Comparison of ENCODE assay signal across 1 cellular context in the genomic region with DNA sequence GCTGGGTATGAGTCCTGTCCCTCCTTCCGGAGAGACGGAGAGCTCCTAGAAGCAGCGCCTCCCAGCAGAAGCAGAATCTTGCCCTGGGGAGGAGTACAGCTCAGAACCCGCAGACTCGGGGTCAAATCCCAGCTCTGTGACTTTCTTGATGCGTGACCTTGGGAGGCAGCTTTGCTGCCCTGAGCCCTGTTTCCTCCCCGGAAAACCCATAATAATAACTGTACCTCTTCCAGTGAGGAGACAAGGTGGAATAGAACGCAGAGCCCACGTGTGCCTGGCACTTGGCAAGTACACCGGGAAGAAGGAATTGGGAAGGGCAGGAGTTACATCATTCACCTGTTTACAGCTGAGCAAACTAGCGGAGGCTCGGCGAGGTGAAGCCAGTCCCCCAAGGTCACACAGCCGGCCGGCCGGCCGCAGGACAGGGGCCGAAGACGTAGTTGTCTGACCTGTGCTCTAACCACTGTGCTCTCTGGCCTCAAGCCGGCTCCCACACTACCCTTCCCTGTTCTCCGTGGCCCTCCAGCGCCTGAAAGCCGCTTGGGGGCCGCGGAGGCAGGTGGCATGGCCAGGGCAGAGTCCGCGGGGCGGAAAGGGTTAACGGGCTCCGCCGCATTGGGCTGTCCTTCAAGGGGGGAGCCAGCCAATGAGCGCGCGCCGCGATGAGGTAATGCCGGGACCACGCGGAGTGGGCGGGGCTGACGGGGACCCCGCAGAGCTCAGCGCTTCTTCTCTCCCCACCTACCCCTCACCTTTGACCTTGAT.
A peak's percentile ranks its signal among the peaks of the same experiment; 100 is the strongest.
TF ChIP-seq lines count a peak whose summit lies in the region.

No MANE protein-coding gene starts in this region.

TF ChIP-seq in SK-N-SH, 30 proteins besides CTCF, POLR2A, EP300 and RAD21 (continued from another document):
- TF ChIP-seq REST (IDR thresholded peaks at IDR 0.05; ENCODE audit: low read depth, low read length) (no peak), POLR2AphosphoS5 (IDR thresholded peaks at IDR 0.05; ENCODE audit: low read depth, low read length) (no peak; the same call in 1 of the 2 replicates), EZH2phosphoT487 (IDR thresholded peaks at IDR 0.05; ENCODE audit: borderline replicate concordance, low read depth) (no peak), ELF1 (IDR thresholded peaks at IDR 0.05) (no peak), SIN3A (IDR thresholded peaks at IDR 0.05; ENCODE audit: borderline replicate concordance, low read depth, low read length) (no peak), JUND (IDR thresholded peaks at IDR 0.05) (0 out of 2 replicates have a peak, but pooled peaks have one; percentile 44), RXRA (IDR thresholded peaks at IDR 0.05; ENCODE audit: borderline replicate concordance, low read depth) (no peak), FOXM1 (IDR thresholded peaks at IDR 0.05; ENCODE audit: low read depth) (no peak), NFIC (IDR thresholded peaks at IDR 0.05; ENCODE audit: borderline replicate concordance) (no peak; the same call in 1 of the 2 replicates), PBX3 (IDR thresholded peaks at IDR 0.05) (peak; percentile 97), GATA2 (CRISPR knock-in tag; IDR thresholded peaks at IDR 0.05) (no peak), MAX (IDR thresholded peaks at IDR 0.05; ENCODE audit: low read depth) (peak; percentile 61), SMC3 (IDR thresholded peaks at IDR 0.05; ENCODE audit: low read depth, low read length) (0 out of 2 replicates have a peak, but pooled peaks have one; percentile 3), ZBTB33 (IDR thresholded peaks at IDR 0.05; ENCODE audit: borderline replicate concordance, low read depth) (no peak), CHD2 (IDR thresholded peaks at IDR 0.05; ENCODE audit: low read length, partially characterized antibody) (peak; percentile 28), TEAD4 (IDR thresholded peaks at IDR 0.05; ENCODE audit: borderline replicate concordance, insufficient read depth) (0 out of 2 replicates have a peak, but pooled peaks have one; percentile 35), MEF2A (IDR thresholded peaks at IDR 0.05; ENCODE audit: borderline replicate concordance, low read depth) (no peak), TCF12 (IDR thresholded peaks at IDR 0.05) (0 out of 2 replicates have a peak, but pooled peaks have one; percentile 25), RFX5 (IDR thresholded peaks at IDR 0.05; ENCODE audit: low read length) (no peak), FOXJ3 (CRISPR knock-in tag; IDR thresholded peaks at IDR 0.05) (no peak), TAF1 (IDR thresholded peaks at IDR 0.05; ENCODE audit: borderline replicate concordance, low read depth, low read length) (no peak), FOSL2 (IDR thresholded peaks at IDR 0.05; ENCODE audit: borderline replicate concordance, low read depth) (no peak)
- TF ChIP-seq, protein P1, sequence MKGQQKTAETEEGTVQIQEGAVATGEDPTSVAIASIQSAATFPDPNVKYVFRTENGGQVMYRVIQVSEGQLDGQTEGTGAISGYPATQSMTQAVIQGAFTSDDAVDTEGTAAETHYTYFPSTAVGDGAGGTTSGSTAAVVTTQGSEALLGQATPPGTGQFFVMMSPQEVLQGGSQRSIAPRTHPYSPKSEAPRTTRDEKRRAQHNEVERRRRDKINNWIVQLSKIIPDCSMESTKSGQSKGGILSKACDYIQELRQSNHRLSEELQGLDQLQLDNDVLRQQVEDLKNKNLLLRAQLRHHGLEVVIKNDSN (IDR thresholded peaks at IDR 0.05; ENCODE audit: borderline replicate concordance, low read depth) = no peak
